In the genomic region with DNA sequence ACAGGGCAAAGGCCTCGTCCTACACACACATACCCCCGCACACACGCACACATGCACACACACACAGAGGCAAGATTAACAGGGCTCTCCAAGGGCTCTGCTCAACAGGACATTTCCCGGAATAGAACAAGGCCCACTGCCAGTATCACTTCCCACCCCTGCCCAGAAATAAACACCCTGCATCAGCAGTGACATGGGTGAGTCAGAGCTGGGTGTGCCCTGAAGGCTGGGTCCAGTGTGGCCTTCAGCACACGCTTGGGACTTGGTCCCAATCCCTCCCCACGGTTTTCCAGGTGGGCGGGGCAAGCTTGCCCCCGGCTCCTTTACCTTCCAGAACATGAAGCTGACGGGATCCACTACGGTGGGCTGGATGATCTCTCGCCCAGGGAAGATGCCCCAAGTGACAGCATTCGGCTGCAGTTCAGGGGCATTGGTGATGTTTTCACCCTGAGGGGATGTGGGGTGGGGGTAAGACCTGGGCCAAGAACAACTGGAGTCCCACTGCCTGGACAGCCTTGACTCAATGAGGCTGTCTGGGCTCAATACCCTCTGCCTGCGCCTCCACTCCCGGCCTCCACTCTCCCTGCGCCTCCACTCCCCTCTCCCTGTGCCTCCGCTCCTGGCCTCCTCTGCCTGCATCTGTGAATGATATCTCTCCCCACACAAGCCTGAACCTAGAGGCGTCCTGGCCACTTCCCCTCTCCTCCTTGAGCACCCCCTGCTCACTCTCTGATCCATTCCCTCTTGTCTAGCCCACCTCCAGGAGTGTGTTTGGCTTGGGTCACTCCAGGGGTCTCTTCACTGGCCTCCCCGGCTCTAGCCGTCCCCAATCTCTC, we compare ENCODE assay signal across 9 cellular contexts. TPM values are rescaled to one million over a fixed set of nuclear protein-coding genes. Genes with fewer than 3 reads are reported as not detected.
A peak's percentile ranks its signal among the peaks of the same experiment; 100 is the strongest.
DNase-seq lines count a peak whose midpoint lies in the region; ATAC-seq, FAIRE-seq and TF ChIP-seq lines count a peak whose summit lies in the region.
"Had no signal": no experiment of that assay in that cellular context is flagged by ENCODE, and none has a peak within 500 bp of the region (broad histone marks: within the 10 kb centered on the region; RNA-seq: fewer than 3 reads in every experiment).

No MANE protein-coding gene starts in this region.

- FAIRE-seq in astrocyte (lab: Jason Lieb, UNC), result no peak

- H4K20me1 ChIP-seq in astrocyte (ENCODE audit: insufficient read depth, low read length) (no peaks in the 10 kb centered on the region), hepatocyte (ENCODE audit: insufficient read depth, poor library complexity, severe bottlenecking) (no peaks in the 10 kb centered on the region)

- H3K4me3 Mint-ChIP-seq in astrocyte (ENCODE audit: unreplicated experiment), result no peak overlapping the region

- no peaks in the 10 kb centered on the region for H3K9me2 ChIP-seq in hepatocyte (replicated peaks; ENCODE audit: insufficient read depth)

- H3K27me3 ChIP-seq in astrocyte (ENCODE audit: insufficient read depth, low read length) (no peaks in the 10 kb centered on the region), hepatocyte (no peaks in the 10 kb centered on the region)

- no peaks in the 10 kb centered on the region for H3K9me3 Mint-ChIP-seq in astrocyte (ENCODE audit: unreplicated experiment)

- 81% methylated on average over 19 of the region's 19 CpGs for WGBS in hepatocyte (ENCODE audit: low lambda C conversion rate, missing lambda C conversion rate)

- peaks cover 31% of the 10 kb centered on the region for H3K36me3 Mint-ChIP-seq in astrocyte (ENCODE audit: low read depth, unreplicated experiment)

- no peak for ATAC-seq in GM18511 (IDR thresholded peaks at IDR 0.05; ENCODE audit: unreplicated experiment)
- no peak for ATAC-seq in GM21825 (IDR thresholded peaks at IDR 0.05; ENCODE audit: unreplicated experiment)
- no peak for ATAC-seq in GM18861 (IDR thresholded peaks at IDR 0.05; ENCODE audit: unreplicated experiment)

- DNase-seq in HCEC 1CT (peak; percentile 75), astrocyte (ENCODE audit: low read depth) (peak; percentile 91), hepatocyte (ENCODE audit: low spot score) (peak; percentile 86), smooth muscle cell of the brain vasculature (ENCODE audit: low read depth, low spot score) (peak; percentile 60), NCI-H748 treated with DMSO at 0.1 percent for 48 hours (lab: John Stamatoyannopoulos, UW) (no peak)

- H3K4me1 Mint-ChIP-seq in astrocyte (ENCODE audit: low read depth, unreplicated experiment), result peaks cover 20% of the 10 kb centered on the region

- H3K9me3 ChIP-seq in astrocyte (ENCODE audit: insufficient read depth, low read depth, low read length), result no peaks in the 10 kb centered on the region
- H3K9me3 ChIP-seq in hepatocyte (ENCODE audit: low read depth), result no peaks in the 10 kb centered on the region

- no peaks in the 10 kb centered on the region for H3K36me3 ChIP-seq in astrocyte (ENCODE audit: insufficient read depth, low read length)
- no peaks in the 10 kb centered on the region for H3K36me3 ChIP-seq in hepatocyte (replicated peaks; ENCODE audit: insufficient read depth, low read depth)

- no peaks in the 10 kb centered on the region for H3K27me3 Mint-ChIP-seq in astrocyte (ENCODE audit: low read depth, unreplicated experiment)

- H3K9ac ChIP-seq in astrocyte (ENCODE audit: low read length), result peak overlapping the region; percentile 3

- H3K4me3 ChIP-seq in astrocyte (ENCODE audit: insufficient read depth, low read depth, low read length), result no peak overlapping the region
- H3K4me3 ChIP-seq in hepatocyte, result no peak overlapping the region

- H3K4me1 ChIP-seq in astrocyte (ENCODE audit: insufficient read depth, low read length) (peaks cover 21% of the 10 kb centered on the region), hepatocyte (ENCODE audit: insufficient read depth) (peaks cover 43% of the 10 kb centered on the region)

- H3K27ac ChIP-seq in astrocyte (ENCODE audit: low read depth, low read length), result peak overlapping the region; percentile 24
- peak overlapping the region; percentile 92 for H3K27ac ChIP-seq in hepatocyte

- H3K79me2 ChIP-seq in astrocyte (ENCODE audit: insufficient read depth, low read length) (no peaks in the 10 kb centered on the region), hepatocyte (no peaks in the 10 kb centered on the region)

- H3K4me2 ChIP-seq in astrocyte (ENCODE audit: low read length) (peak overlapping the region; percentile 62), hepatocyte (peak overlapping the region; percentile 25)

- peak overlapping the region; percentile 59 for H3K27ac Mint-ChIP-seq in astrocyte (ENCODE audit: unreplicated experiment)

- TF ChIP-seq CTCF in astrocyte (IDR thresholded peaks at IDR 0.05; ENCODE audit: insufficient read depth, low read depth, low read length) (no peak), hepatocyte (IDR thresholded peaks at IDR 0.05; ENCODE audit: poor library complexity) (no peak)

- no peak overlapping the region for H2AFZ ChIP-seq in astrocyte (ENCODE audit: low read depth, low read length)
- H2AFZ ChIP-seq in hepatocyte, result no peak overlapping the region

RNA-seq across cellular contexts. Expression of gene MTHFR, which starts 14.7 kb away (rescaled TPM):
- 11.5 and 13.0 TPM in 2 replicates for total RNA-seq in astrocyte
- total RNA-seq in hepatocyte, result 29.3 and 31.0 TPM in 2 replicates
- polyA plus RNA-seq in hepatocyte, result 17.6 and 25.7 TPM in 2 replicates

RNA-seq across cellular contexts. Expression of gene CLCN6, which starts 14.9 kb away (rescaled TPM):
- 16.7 and 22.4 TPM in 2 replicates for total RNA-seq in astrocyte
- total RNA-seq in hepatocyte, result 14.1 and 15.3 TPM in 2 replicates
- 23.6 and 34.2 TPM in 2 replicates for polyA plus RNA-seq in hepatocyte

RNA-seq across cellular contexts. Expression of gene C1orf167, which starts 29.1 kb away (rescaled TPM):
- total RNA-seq in astrocyte, result not detected in 2 replicates
- not detected in 2 replicates for total RNA-seq in hepatocyte
- polyA plus RNA-seq in hepatocyte, result 0.37 TPM in 1 of 2 replicates, not detected in the other
- total RNA-seq: kidney epithelial cell had no signal

RNA-seq across cellular contexts. Expression of gene AGTRAP, which starts 55.2 kb away (rescaled TPM):
- total RNA-seq in astrocyte (38.7 and 46.3 TPM in 2 replicates), hepatocyte (30.5 and 34.2 TPM in 2 replicates)
- 71.9 and 77.5 TPM in 2 replicates for polyA plus RNA-seq in hepatocyte

RNA-seq across cellular contexts. Expression of gene NPPA, which starts 56.5 kb away (rescaled TPM):
- total RNA-seq in astrocyte, result not detected in 2 replicates
- not detected in 2 replicates for total RNA-seq in hepatocyte
- polyA plus RNA-seq in hepatocyte, result 0.22 and 1.1 TPM in 2 replicates
- total RNA-seq: kidney epithelial cell had no signal
